9 cellular contexts compared by ENCODE assay signal in the genomic region with DNA sequence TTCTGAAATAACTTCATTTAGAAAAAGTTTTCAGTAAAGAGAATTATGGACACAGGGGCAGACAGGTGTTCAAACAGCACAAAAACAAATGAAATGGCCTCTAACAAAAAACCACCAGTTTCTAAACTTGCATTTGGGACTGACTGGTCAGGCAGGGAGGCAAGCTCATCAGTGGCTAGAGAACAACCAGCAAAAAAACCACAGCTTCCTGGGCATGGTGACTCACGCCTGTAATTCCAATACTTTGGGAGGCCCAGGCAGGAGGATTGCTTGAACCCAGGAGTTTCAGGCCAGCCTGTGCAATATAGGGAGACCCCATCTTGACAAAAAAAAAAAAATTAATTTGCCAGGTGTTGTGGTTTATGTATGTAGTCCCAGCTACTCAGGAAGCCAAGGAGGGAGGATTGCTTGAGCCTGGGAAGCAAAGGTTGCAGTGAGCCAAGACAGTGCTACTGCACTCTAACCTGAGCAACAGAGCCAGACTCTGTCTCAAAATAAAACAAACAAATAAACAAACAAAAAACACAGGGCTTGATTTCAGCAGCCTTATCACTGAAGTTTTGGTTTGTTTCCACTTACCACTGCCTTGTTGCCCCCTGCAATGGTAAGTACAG. TPM values are rescaled to one million over a fixed set of nuclear protein-coding genes. Genes with fewer than 3 reads are reported as not detected.
A peak's percentile ranks its signal among the peaks of the same experiment; 100 is the strongest.
DNase-seq lines count a peak whose midpoint lies in the region; ATAC-seq and TF ChIP-seq lines count a peak whose summit lies in the region.
"Had no signal": no experiment of that assay in that cellular context is flagged by ENCODE, and none has a peak within 500 bp of the region (broad histone marks: within the 10 kb centered on the region; RNA-seq: fewer than 3 reads in every experiment).

No MANE protein-coding gene starts in this region.

- no peaks in the 10 kb centered on the region for H3K9me2 ChIP-seq in GM23248 (ENCODE audit: insufficient read depth)

- H3K9me3 Mint-ChIP-seq in CD4-positive, alpha-beta memory T cell: peaks cover 0 to 5% (median 0%) of the 10 kb centered on the region in 8 donors
- H3K9me3 Mint-ChIP-seq in nephron progenitor cell: no peaks in the 10 kb centered on the region

- TF ChIP-seq CTCF in ovary (IDR thresholded peaks at IDR 0.05): no peak
- no peak for TF ChIP-seq CTCF in nephron progenitor cell (IDR thresholded peaks at IDR 0.05)

- no peak overlapping the region for H3K27ac ChIP-seq in CD4-positive, alpha-beta memory T cell (ENCODE audit: low read depth, low read length)
- H3K27ac ChIP-seq in GM23248 (no peak overlapping the region), ovary (no peak overlapping the region)
- H3K27ac ChIP-seq: prostate gland had no signal

- no peaks in the 10 kb centered on the region for H3K27me3 ChIP-seq in CD4-positive, alpha-beta memory T cell (ENCODE audit: insufficient read depth, low read length)
- H3K27me3 ChIP-seq in GM23248 (replicated peaks; ENCODE audit: insufficient read depth) (no peaks in the 10 kb centered on the region), ovary (no peaks in the 10 kb centered on the region)

- DNase-seq in CD4-positive, alpha-beta memory T cell: no peak
- DNase-seq in GM23248 (peak; percentile 68), RPMI8226 (peak; percentile 83), fibroblast of peridontal ligament (ENCODE audit: extremely low read depth) (peak; percentile 48), ovary (no peak), nephron progenitor cell (no peak)

- no peak for TF ChIP-seq POLR2A in ovary (IDR thresholded peaks at IDR 0.05)

- no peak overlapping the region for H3K4me3 ChIP-seq in CD4-positive, alpha-beta memory T cell (ENCODE audit: low read length in 2 of 2)
- no peak overlapping the region for H3K4me3 ChIP-seq in GM23248
- no peak overlapping the region for H3K4me3 ChIP-seq in ovary
- H3K4me3 ChIP-seq: prostate gland had no signal

- no peak overlapping the region for H3K4me2 ChIP-seq in GM23248 (ENCODE audit: unreplicated experiment)

- intact Hi-C loops in CD4-positive, alpha-beta memory T cell (cut with micrococcal nuclease): no loop called here
- intact Hi-C loops in ovary (cut with DNase I): no loop called here

- CTCF ChIA-PET in CD4-positive, alpha-beta memory T cell (lab: Charles Lee; ENCODE audit: partially characterized antibody): interaction anchor here (1.0 to 1.9 kb wide), 4 partner anchors 30 to 186 kb away, joined by 4 to 8 read pairs (median 6); a partner anchor contains a TSS

- no peaks in the 10 kb centered on the region for H4K20me1 ChIP-seq in GM23248 (ENCODE audit: insufficient read depth)

- peaks cover 7% of the 10 kb centered on the region for H3K36me3 ChIP-seq in CD4-positive, alpha-beta memory T cell (ENCODE audit: insufficient read depth, low read length)
- H3K36me3 ChIP-seq in GM23248 (ENCODE audit: low read depth) (no peaks in the 10 kb centered on the region), ovary (no peaks in the 10 kb centered on the region)
- H3K36me3 ChIP-seq: prostate gland had no signal

- TF ChIP-seq EP300 in ovary (IDR thresholded peaks at IDR 0.05): no peak

- POLR2A ChIA-PET in CD4-positive, alpha-beta memory T cell (lab: Charles Lee; ENCODE audit: partially characterized antibody): interaction anchor here (1.0 to 2.7 kb wide), 5 partner anchors 10 to 25 kb away, joined by 4 to 14 read pairs (median 5); a partner anchor contains a TSS

- peak overlapping the region in 5 of 7 donors; percentile 12 to 73 (median 36) for H3K27ac Mint-ChIP-seq in CD4-positive, alpha-beta memory T cell
- H3K27ac Mint-ChIP-seq in nephron progenitor cell: no peak overlapping the region

- 42 to 45% methylated on average over 1 of the region's 1 CpG for WGBS in GM23248 (ENCODE audit: low coverage in 1 of 2, low lambda C conversion rate in 2 of 2, missing lambda C conversion rate in 2 of 2), 2 experiments
- 81 to 91% (median 90%) methylated on average over 1 of the region's 1 CpG for WGBS in ovary, 3 donors

- H3K4me3 Mint-ChIP-seq in CD4-positive, alpha-beta memory T cell: peak overlapping the region in 7 of 8 donors; percentile 7 to 65 (median 21)
- no peak overlapping the region for H3K4me3 Mint-ChIP-seq in nephron progenitor cell

- no peaks in the 10 kb centered on the region for H3K27me3 Mint-ChIP-seq in CD4-positive, alpha-beta memory T cell
- no peaks in the 10 kb centered on the region for H3K27me3 Mint-ChIP-seq in nephron progenitor cell (ENCODE audit: low read depth, poor library complexity)

- no peak overlapping the region for H2AFZ ChIP-seq in GM23248

- H3K36me3 Mint-ChIP-seq in CD4-positive, alpha-beta memory T cell: peaks cover 12 to 29% of the 10 kb centered on the region in 2 donors
- no peaks in the 10 kb centered on the region for H3K36me3 Mint-ChIP-seq in nephron progenitor cell (ENCODE audit: low read depth)

- peaks cover 52 to 94% (median 75%) of the 10 kb centered on the region in 4 donors for H3K4me1 Mint-ChIP-seq in CD4-positive, alpha-beta memory T cell
- H3K4me1 Mint-ChIP-seq in nephron progenitor cell: peaks cover 4% of the 10 kb centered on the region

- H3K9me3 ChIP-seq in CD4-positive, alpha-beta memory T cell (ENCODE audit: control insufficient read depth in 1 of 2, low read length in 2 of 2): peaks cover 0 to 3% of the 10 kb centered on the region in 2 donors
- H3K9me3 ChIP-seq in GM23248 (ENCODE audit: low read depth) (no peaks in the 10 kb centered on the region), ovary (no peaks in the 10 kb centered on the region)
- H3K9me3 ChIP-seq: prostate gland had no signal

- peaks cover 95% of the 10 kb centered on the region for H3K79me2 ChIP-seq in GM23248 (ENCODE audit: insufficient read depth)

- ATAC-seq in GM19455 (IDR thresholded peaks at IDR 0.05; ENCODE audit: unreplicated experiment) (no peak), GM21717 (IDR thresholded peaks at IDR 0.05; ENCODE audit: unreplicated experiment) (no peak)

- H3F3A ChIP-seq in GM23248 (ENCODE audit: insufficient read depth): no peaks in the 10 kb centered on the region

- no peak overlapping the region for H3K9ac ChIP-seq in GM23248

- in situ Hi-C loops in GM23248 (cut with MboI): no loop called here

- H3K4me1 ChIP-seq in CD4-positive, alpha-beta memory T cell (ENCODE audit: insufficient read depth, low read length): peaks cover 75% of the 10 kb centered on the region
- H3K4me1 ChIP-seq in GM23248 (ENCODE audit: insufficient read depth): peaks cover 8% of the 10 kb centered on the region; the same call in 1 of the 2 replicates
- H3K4me1 ChIP-seq in ovary (ENCODE audit: insufficient read depth): peaks cover 2% of the 10 kb centered on the region

RNA-seq across cellular contexts. Expression of a gene that starts 26.1 kb away (rescaled TPM):
- 100 to 1,000 TPM; 163 to 172 TPM for total RNA-seq in CD4-positive, alpha-beta memory T cell
- 100 to 1,000 TPM in 1 of 2 donors, 10 to 100 TPM in 1; 47.9 to 124 TPM for polyA plus RNA-seq in CD4-positive, alpha-beta memory T cell
- total RNA-seq in GM23248 (2014; rRNA removed; shearing (Covaris generic)): 5.7 and 5.8 TPM in 2 replicates
- polyA plus RNA-seq in GM23248 (2016; fragmentation: Nextera tagmentation; extraction: Ambion mirVana) (9.9 and 13.7 TPM in 2 replicates), ovary (10 to 100 TPM in 1 of 2 donors, 1 to 10 TPM in 1; 8.1 to 12.9 TPM)
- total RNA-seq in ovary: 10 to 100 TPM; 19.6 to 73.4 (median 34.8) TPM

Comparison
In these comparisons a context has a peak if more than half of its experiments do, and no peak if none do; other contexts are left out.
1. DNase-seq: peak in GM23248 (single experiment), RPMI8226 (single experiment) and fibroblast of peridontal ligament (single experiment); none in CD4-positive, alpha-beta memory T cell (0 of 5), ovary (0 of 5) and nephron progenitor cell (single experiment).